In genomic region chr3:100047455-100048141, GRCh38 we compare ENCODE assay signal across 1 cellular context.
TF ChIP-seq lines count a peak whose summit lies in the region.

No MANE protein-coding gene starts in this region.

TF ChIP-seq in A549, 52 proteins besides CTCF, POLR2A, EP300 and RAD21 (continued from another document):
- TF ChIP-seq HDAC2 (IDR thresholded peaks at IDR 0.05) (no peak), HOXB13 (CRISPR knock-in tag; IDR thresholded peaks at IDR 0.05; ENCODE audit: low read depth) (no peak), FOXS1 (CRISPR knock-in tag; IDR thresholded peaks at IDR 0.05) (no peak), RFX5 (IDR thresholded peaks at IDR 0.05) (no peak), MAFK (IDR thresholded peaks at IDR 0.05; ENCODE audit: partially characterized antibody) (no peak), TP53 (CRISPR knock-in tag; IDR thresholded peaks at IDR 0.05) (no peak), ZSCAN20 (CRISPR knock-in tag; IDR thresholded peaks at IDR 0.05) (no peak), E2F6 (IDR thresholded peaks at IDR 0.05; ENCODE audit: borderline replicate concordance, low read depth) (no peak), NFE2L2 (conservative IDR thresholded peaks at IDR 0.05; ENCODE audit: low read length) (no peak)
